Comparison of ENCODE assay signal across 8 cellular contexts in the genomic region with DNA sequence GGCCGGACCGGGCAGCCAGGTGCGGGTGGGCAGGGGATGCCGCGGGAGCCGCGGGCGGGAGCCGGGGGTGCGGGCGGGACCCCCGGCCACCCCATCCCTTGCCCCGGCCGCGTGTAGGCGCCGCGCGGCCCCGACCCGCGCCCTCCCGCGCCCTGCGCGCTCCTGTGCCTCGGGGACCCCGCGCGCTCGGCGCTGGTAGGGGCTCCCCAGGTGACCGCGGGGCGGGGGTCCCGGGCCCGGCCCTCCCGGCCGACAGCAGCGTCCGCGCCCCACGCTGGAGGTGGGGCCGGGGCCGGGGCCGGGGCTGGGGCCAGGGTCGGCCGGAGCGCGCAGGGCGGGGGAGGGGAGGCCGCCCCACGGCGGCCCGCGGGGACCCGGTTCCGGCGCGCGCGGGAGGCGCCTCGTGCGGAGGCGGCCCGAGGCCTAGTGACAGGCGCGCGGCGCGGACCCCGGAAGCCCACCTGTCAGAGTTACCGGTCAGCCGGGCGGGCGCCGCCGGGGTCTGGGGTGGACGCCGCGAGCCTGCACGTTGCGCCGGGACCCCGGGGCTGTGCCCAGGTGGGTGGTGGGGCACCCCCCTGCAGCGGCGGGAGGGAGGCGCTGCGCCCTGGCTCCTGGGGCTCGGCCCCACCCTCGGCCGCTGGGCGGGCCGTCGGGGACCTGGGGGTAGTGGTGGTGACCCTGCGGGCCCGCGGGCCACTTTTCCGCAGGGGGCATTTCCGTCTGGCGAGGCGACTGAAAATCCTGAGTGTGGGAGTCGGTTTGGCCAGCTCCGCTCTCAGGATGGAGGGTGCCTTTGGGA. TPM values are rescaled to one million over a fixed set of nuclear protein-coding genes. Genes with fewer than 3 reads are reported as not detected.
A peak's percentile ranks its signal among the peaks of the same experiment; 100 is the strongest.
DNase-seq lines count a peak whose midpoint lies in the region; ATAC-seq and TF ChIP-seq lines count a peak whose summit lies in the region.

No MANE protein-coding gene starts in this region.

- no peaks in the 10 kb centered on the region for H3K9me3 ChIP-seq in naive thymus-derived CD4-positive, alpha-beta T cell (ENCODE audit: control insufficient read depth in 2 of 3, low read length in 3 of 3)
- H3K9me3 ChIP-seq in vagina: no peaks in the 10 kb centered on the region

- ATAC-seq in GM19023 (IDR thresholded peaks at IDR 0.05; ENCODE audit: unreplicated experiment) (peak; percentile 37), HG03108 (IDR thresholded peaks at IDR 0.05; ENCODE audit: unreplicated experiment) (peak; percentile 31)
- ATAC-seq in naive thymus-derived CD4-positive, alpha-beta T cell: peak; percentile 33

- peak; percentile 47 for DNase-seq in AG08396 (ENCODE audit: low spot score)
- peak; percentile 45 for DNase-seq in T-helper 2 cell treated with Interferon-gamma antibody and Interleukin-4, amounts not matched to agents 5 μg/mL and 100 μg/mL, for 36 hours (ENCODE audit: low spot score)
- DNase-seq in epithelial cell of esophagus (ENCODE audit: low read depth): no peak
- peak in 6 of 9 donors; percentile 4 to 65 (median 14) for DNase-seq in naive thymus-derived CD4-positive, alpha-beta T cell
- DNase-seq in vagina (ENCODE audit: extremely low spot score in 2 of 2): peak; percentile 25 to 43
- no peak for DNase-seq in RKO (ENCODE audit: low spot score)

- H3K27me3 ChIP-seq in naive thymus-derived CD4-positive, alpha-beta T cell (ENCODE audit: control insufficient read depth in 2 of 2, insufficient read depth in 2 of 2, low read length in 2 of 2): no peaks in the 10 kb centered on the region
- H3K27me3 ChIP-seq in vagina: no peaks in the 10 kb centered on the region

- H3K9me3 Mint-ChIP-seq in T-helper 2 cell treated with Interferon-gamma antibody and Interleukin-4, amounts not matched to agents 5 μg/mL and 100 μg/mL, for 36 hours: no peaks in the 10 kb centered on the region
- peaks cover 0 to under 1% (median 0%) of the 10 kb centered on the region in 11 donors for H3K9me3 Mint-ChIP-seq in naive thymus-derived CD4-positive, alpha-beta T cell

- POLR2A ChIA-PET in naive thymus-derived CD4-positive, alpha-beta T cell (lab: Charles Lee): interaction anchor here (1.3 kb wide), 1 partner anchor 50 kb away, joined by 4 read pairs; no protein-coding TSS in a partner anchor

- peak overlapping the region; percentile 59 for H3K4me3 ChIP-seq in epithelial cell of esophagus (ENCODE audit: low read length)
- H3K4me3 ChIP-seq in naive thymus-derived CD4-positive, alpha-beta T cell (ENCODE audit: low read length): peak overlapping the region; percentile 48
- H3K4me3 ChIP-seq in vagina: peak overlapping the region; percentile 52 to 53

- intact Hi-C loops in naive thymus-derived CD4-positive, alpha-beta T cell (cut with micrococcal nuclease): loop anchor here in 1 of 2 donors (2.0 to 10.0 kb wide), 2 partner anchors 94 to 290 kb away; partner anchors contain the start of genes DCUN1D2 and LAMP1
- intact Hi-C loops in vagina (cut with DNase I): no loop called here

- peak overlapping the region; percentile 16 for H3K27ac ChIP-seq in naive thymus-derived CD4-positive, alpha-beta T cell (ENCODE audit: low read depth, low read length)
- no peak overlapping the region for H3K27ac ChIP-seq in vagina

- peak overlapping the region; percentile 94 for H3K27ac Mint-ChIP-seq in T-helper 2 cell treated with Interferon-gamma antibody and Interleukin-4, amounts not matched to agents 5 μg/mL and 100 μg/mL, for 36 hours
- H3K27ac Mint-ChIP-seq in naive thymus-derived CD4-positive, alpha-beta T cell: peak overlapping the region in 7 of 9 donors; percentile 20 to 91 (median 81)

- TF ChIP-seq CTCF in epithelial cell of esophagus (IDR thresholded peaks at IDR 0.05; ENCODE audit: insufficient read depth, low read depth, low read length, missing control alignments) (no peak), vagina (IDR thresholded peaks at IDR 0.05) (no peak)

- H3K36me3 Mint-ChIP-seq in T-helper 2 cell treated with Interferon-gamma antibody and Interleukin-4, amounts not matched to agents 5 μg/mL and 100 μg/mL, for 36 hours (ENCODE audit: low read depth): peaks cover 33% of the 10 kb centered on the region
- peaks cover 0 to 18% (median 13%) of the 10 kb centered on the region in 5 donors for H3K36me3 Mint-ChIP-seq in naive thymus-derived CD4-positive, alpha-beta T cell

- peaks cover 29% of the 10 kb centered on the region for H3K4me1 Mint-ChIP-seq in T-helper 2 cell treated with Interferon-gamma antibody and Interleukin-4, amounts not matched to agents 5 μg/mL and 100 μg/mL, for 36 hours (ENCODE audit: low read depth)
- H3K4me1 Mint-ChIP-seq in naive thymus-derived CD4-positive, alpha-beta T cell: peaks cover 21 to 46% (median 34%) of the 10 kb centered on the region in 7 donors

- TF ChIP-seq POLR2A in vagina (IDR thresholded peaks at IDR 0.05): no peak

- CTCF ChIA-PET in naive thymus-derived CD4-positive, alpha-beta T cell (lab: Charles Lee): interaction anchor here (0.7 kb wide), 1 partner anchor 197 kb away, joined by 6 read pairs; no protein-coding TSS in a partner anchor

- peaks cover 18 to 21% of the 10 kb centered on the region in 2 donors for H3K4me1 ChIP-seq in naive thymus-derived CD4-positive, alpha-beta T cell (ENCODE audit: control insufficient read depth in 2 of 2, insufficient read depth in 2 of 2, low read length in 2 of 2)
- peaks cover 29% of the 10 kb centered on the region for H3K4me1 ChIP-seq in vagina

- peak overlapping the region; percentile 95 for H3K4me3 Mint-ChIP-seq in T-helper 2 cell treated with Interferon-gamma antibody and Interleukin-4, amounts not matched to agents 5 μg/mL and 100 μg/mL, for 36 hours
- peak overlapping the region; percentile 84 to 93 (median 91) for H3K4me3 Mint-ChIP-seq in naive thymus-derived CD4-positive, alpha-beta T cell

- H3K36me3 ChIP-seq in naive thymus-derived CD4-positive, alpha-beta T cell (ENCODE audit: control insufficient read depth in 2 of 3, insufficient read depth in 3 of 3, low read length in 3 of 3): peaks cover 0 to 4% (median 0%) of the 10 kb centered on the region in 3 experiments
- no peaks in the 10 kb centered on the region for H3K36me3 ChIP-seq in vagina

- no peaks in the 10 kb centered on the region for H3K27me3 Mint-ChIP-seq in T-helper 2 cell treated with Interferon-gamma antibody and Interleukin-4, amounts not matched to agents 5 μg/mL and 100 μg/mL, for 36 hours (ENCODE audit: low read depth)
- H3K27me3 Mint-ChIP-seq in naive thymus-derived CD4-positive, alpha-beta T cell: peaks cover 0 to 2% (median 0%) of the 10 kb centered on the region in 5 donors

RNA-seq across cellular contexts. Expression of gene TFDP1, which starts 0.5 kb away (rescaled TPM):
- 100 to 1,000 TPM in 1 of 5 experiments, 10 to 100 TPM in 4; 21.4 to 127 (median 34.7) TPM for total RNA-seq in naive thymus-derived CD4-positive, alpha-beta T cell
- polyA plus RNA-seq in naive thymus-derived CD4-positive, alpha-beta T cell: 10 to 100 TPM; 50.9 to 78.0 TPM
- total RNA-seq in vagina: 40.0 TPM

Comparison
In these comparisons a context has a peak if more than half of its experiments do, and no peak if none do; other contexts are left out.
1. DNase-seq: peak in AG08396 (single experiment), T-helper 2 cell treated with Interferon-gamma antibody and Interleukin-4, amounts not matched to agents 5 μg/mL and 100 μg/mL, for 36 hours (single experiment), naive thymus-derived CD4-positive, alpha-beta T cell (6 of 9) and vagina (2 of 2); none in epithelial cell of esophagus (single experiment) and RKO (single experiment).
2. Peak in every context shown above with its lines, with median percentiles within 50 percentile points of each other: ATAC-seq and H3K4me3 ChIP-seq.